13 cellular contexts compared by ENCODE assay signal in genomic region chr12:31876568-31877424, GRCh38.
DNase-seq lines count a peak whose midpoint lies in the region; ATAC-seq lines count a peak whose summit lies in the region.
"Had no signal": no experiment of that assay in that cellular context is flagged by ENCODE, and none has a peak within 500 bp of the region (broad histone marks: within the 10 kb centered on the region; RNA-seq: fewer than 3 reads in every experiment).

No MANE protein-coding gene starts in this region.

- H3K18ac ChIP-seq in trophoblast cell (ENCODE audit: low read length): no peak overlapping the region

- no peaks in the 10 kb centered on the region for H3K27me3 ChIP-seq in trophoblast cell (ENCODE audit: insufficient read depth, low read length)
- H3K27me3 ChIP-seq: SJSA1, thyroid gland had no signal

- H2BK120ac ChIP-seq in trophoblast cell (ENCODE audit: insufficient read depth, low read length, poor library complexity): no peak overlapping the region

- H3K79me1 ChIP-seq in trophoblast cell (ENCODE audit: low read length): peaks cover 6% of the 10 kb centered on the region

- H3K9me3 Mint-ChIP-seq in dendritic cell treated with granulocyte-macrophage colony-stimulating factor and Interleukin-4, amounts not matched to agents 40 ng/mL and 50 ng/mL, for 4 days: peaks cover 25% of the 10 kb centered on the region

- H3K4me1 ChIP-seq in trophoblast cell (ENCODE audit: control insufficient read depth in 1 of 2, insufficient read depth in 2 of 2, low read length in 2 of 2): peaks cover 8 to 17% of the 10 kb centered on the region in 2 experiments
- H3K4me1 ChIP-seq: thyroid gland had no signal

- H3K9ac ChIP-seq in trophoblast cell (ENCODE audit: low read length): no peak overlapping the region

- DNase-seq in NOMO-1 treated with DMSO at 0.1 percent for 48 hours (lab: John Stamatoyannopoulos, UW; ENCODE audit: unreplicated experiment): peak; percentile 40
- DNase-seq in NOMO-1 treated with dmso at 0.1 percent for 144 hours (lab: John Stamatoyannopoulos, UW; ENCODE audit: unreplicated experiment): no peak
- DNase-seq in NCI-H2029 treated with DMSO at 0.1 percent for 48 hours (lab: John Stamatoyannopoulos, UW): peak; percentile 18
- no peak for DNase-seq in trophoblast cell
- no peak for DNase-seq in SK-N-DZ (ENCODE audit: low spot score)
- DNase-seq in NCI-H1105 (lab: John Stamatoyannopoulos, UW): no peak
- DNase-seq: stimulated activated CD4-positive, alpha-beta T cell treated with anti-CD3 and anti-CD28 coated beads, Interleukin-15, amount 100 ng/mL, for 24 hours; thyroid gland had no signal

- H2BK12ac ChIP-seq in trophoblast cell (ENCODE audit: low read length): no peak overlapping the region

- no peak overlapping the region for H3K14ac ChIP-seq in trophoblast cell (ENCODE audit: low read length)

- no peak overlapping the region for H2BK5ac ChIP-seq in trophoblast cell (ENCODE audit: low read depth, low read length, poor library complexity)

- intact Hi-C loops in dendritic cell treated with granulocyte-macrophage colony-stimulating factor and Interleukin-4, amounts not matched to agents 40 ng/mL and 50 ng/mL, for 4 days (cut with micrococcal nuclease): loop anchor here (10.0 kb wide), 1 partner anchor 88 kb away; no protein-coding TSS in a partner anchor

- H3K79me2 ChIP-seq in trophoblast cell (ENCODE audit: control insufficient read depth, insufficient read depth, low read length, poor library complexity): no peaks in the 10 kb centered on the region

- H3K27me3 Mint-ChIP-seq in dendritic cell treated with granulocyte-macrophage colony-stimulating factor and Interleukin-4, amounts not matched to agents 40 ng/mL and 50 ng/mL, for 4 days: no peaks in the 10 kb centered on the region

- H2AK5ac ChIP-seq in trophoblast cell (ENCODE audit: low read length): no peak overlapping the region

- H3K4me2 ChIP-seq in trophoblast cell (ENCODE audit: low read length): no peak overlapping the region

- ATAC-seq in HG03039 (IDR thresholded peaks at IDR 0.05; ENCODE audit: unreplicated experiment): no peak
- ATAC-seq: left colon had no signal

- H3K23ac ChIP-seq in trophoblast cell (ENCODE audit: low read length): no peak overlapping the region

- H3K4ac ChIP-seq in trophoblast cell (ENCODE audit: low read depth, low read length): no peak overlapping the region

- peaks cover 27% of the 10 kb centered on the region for H3K4me1 Mint-ChIP-seq in dendritic cell treated with granulocyte-macrophage colony-stimulating factor and Interleukin-4, amounts not matched to agents 40 ng/mL and 50 ng/mL, for 4 days (ENCODE audit: low read depth)

- H4K12ac ChIP-seq in trophoblast cell (ENCODE audit: low read depth, low read length): no peak overlapping the region

- H2AFZ ChIP-seq in trophoblast cell (ENCODE audit: insufficient read depth, low read length, poor library complexity): no peak overlapping the region

- H3K36me3 Mint-ChIP-seq in dendritic cell treated with granulocyte-macrophage colony-stimulating factor and Interleukin-4, amounts not matched to agents 40 ng/mL and 50 ng/mL, for 4 days (ENCODE audit: low read depth): peaks cover 21% of the 10 kb centered on the region

- no CpG with 5 or more reads among the region's 13 CpGs for WGBS in trophoblast cell (ENCODE audit: extremely low coverage, insufficient coverage, insufficient read length)

- H3K36me3 ChIP-seq in trophoblast cell (ENCODE audit: control insufficient read depth in 1 of 2, insufficient read depth in 2 of 2, low read length in 2 of 2): no peaks in the 10 kb centered on the region
- H3K36me3 ChIP-seq: SJSA1, thyroid gland had no signal

- no peak overlapping the region for H4K8ac ChIP-seq in trophoblast cell (ENCODE audit: low read depth, low read length)

- peaks cover 3% of the 10 kb centered on the region for H3K9me3 ChIP-seq in trophoblast cell (ENCODE audit: insufficient read depth, low read depth, low read length)
- H3K9me3 ChIP-seq: SJSA1, thyroid gland had no signal

- peak overlapping the region; percentile 37 for H3K27ac Mint-ChIP-seq in dendritic cell treated with granulocyte-macrophage colony-stimulating factor and Interleukin-4, amounts not matched to agents 40 ng/mL and 50 ng/mL, for 4 days

- no peak overlapping the region for H3K27ac ChIP-seq in trophoblast cell (ENCODE audit: low read depth, low read length)
- H3K27ac ChIP-seq: epithelial cell of prostate, SJSA1, thyroid gland had no signal

- H4K91ac ChIP-seq in trophoblast cell (ENCODE audit: low read depth, low read length): peak overlapping the region; percentile 0

- no peak overlapping the region for H3K4me3 ChIP-seq in trophoblast cell (ENCODE audit: low read depth, low read length)
- H3K4me3 ChIP-seq: SJSA1, thyroid gland had no signal

- no peak overlapping the region for H3K4me3 Mint-ChIP-seq in dendritic cell treated with granulocyte-macrophage colony-stimulating factor and Interleukin-4, amounts not matched to agents 40 ng/mL and 50 ng/mL, for 4 days

Comparison
In these comparisons a context has a peak if more than half of its experiments do, and no peak if none do; other contexts are left out.
1. DNase-seq: peak in NOMO-1 treated with DMSO at 0.1 percent for 48 hours (single experiment) and NCI-H2029 treated with DMSO at 0.1 percent for 48 hours (single experiment); none in NOMO-1 treated with dmso at 0.1 percent for 144 hours (single experiment), trophoblast cell (0 of 2), SK-N-DZ (single experiment) and NCI-H1105 (single experiment).